Comparison of ENCODE assay signal across 2 cellular contexts in the genomic region with DNA sequence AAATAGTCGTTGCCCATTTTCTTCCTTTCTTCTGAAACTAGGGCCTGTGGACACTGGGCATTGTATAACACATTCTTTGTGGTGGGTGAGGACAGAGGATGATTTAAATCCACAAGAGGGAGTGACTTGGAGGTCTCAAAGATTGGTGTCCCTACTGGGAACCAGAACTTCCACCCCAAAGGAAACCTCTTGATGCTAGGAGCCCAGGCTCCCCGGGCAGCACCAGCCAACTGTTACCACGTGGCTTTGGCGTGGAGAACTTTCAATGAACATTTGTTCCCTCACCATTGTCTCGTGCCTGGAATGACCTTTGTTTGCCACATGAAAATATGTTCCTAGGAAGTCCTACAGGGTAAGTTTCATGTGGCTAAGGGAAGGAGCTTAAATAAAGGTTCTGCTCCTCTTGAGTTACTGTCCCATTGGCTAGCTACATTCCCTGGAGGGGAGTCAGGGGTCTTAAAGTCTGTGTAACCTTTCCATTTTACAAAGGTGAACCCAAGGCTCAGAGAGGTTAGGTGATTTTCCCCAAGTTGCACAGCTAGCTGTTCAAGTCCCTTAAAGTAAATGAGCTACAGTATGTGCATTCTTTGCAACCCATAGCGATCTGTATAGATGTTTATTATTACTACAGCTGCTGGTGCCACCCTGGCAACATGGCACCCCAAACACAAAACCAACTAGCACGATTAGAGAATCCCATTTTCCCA.
TF ChIP-seq lines count a peak whose summit lies in the region.

No MANE protein-coding gene starts in this region.

TF ChIP-seq in SK-N-SH, 30 proteins besides CTCF, POLR2A, EP300 and RAD21 (continued from another document):
- TF ChIP-seq, protein P1, sequence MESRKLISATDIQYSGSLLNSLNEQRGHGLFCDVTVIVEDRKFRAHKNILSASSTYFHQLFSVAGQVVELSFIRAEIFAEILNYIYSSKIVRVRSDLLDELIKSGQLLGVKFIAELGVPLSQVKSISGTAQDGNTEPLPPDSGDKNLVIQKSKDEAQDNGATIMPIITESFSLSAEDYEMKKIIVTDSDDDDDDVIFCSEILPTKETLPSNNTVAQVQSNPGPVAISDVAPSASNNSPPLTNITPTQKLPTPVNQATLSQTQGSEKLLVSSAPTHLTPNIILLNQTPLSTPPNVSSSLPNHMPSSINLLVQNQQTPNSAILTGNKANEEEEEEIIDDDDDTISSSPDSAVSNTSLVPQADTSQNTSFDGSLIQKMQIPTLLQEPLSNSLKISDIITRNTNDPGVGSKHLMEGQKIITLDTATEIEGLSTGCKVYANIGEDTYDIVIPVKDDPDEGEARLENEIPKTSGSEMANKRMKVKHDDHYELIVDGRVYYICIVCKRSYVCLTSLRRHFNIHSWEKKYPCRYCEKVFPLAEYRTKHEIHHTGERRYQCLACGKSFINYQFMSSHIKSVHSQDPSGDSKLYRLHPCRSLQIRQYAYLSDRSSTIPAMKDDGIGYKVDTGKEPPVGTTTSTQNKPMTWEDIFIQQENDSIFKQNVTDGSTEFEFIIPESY (IDR thresholded peaks at IDR 0.05; ENCODE audit: borderline replicate concordance, low read depth), result no peak
- TF ChIP-seq, protein P2, sequence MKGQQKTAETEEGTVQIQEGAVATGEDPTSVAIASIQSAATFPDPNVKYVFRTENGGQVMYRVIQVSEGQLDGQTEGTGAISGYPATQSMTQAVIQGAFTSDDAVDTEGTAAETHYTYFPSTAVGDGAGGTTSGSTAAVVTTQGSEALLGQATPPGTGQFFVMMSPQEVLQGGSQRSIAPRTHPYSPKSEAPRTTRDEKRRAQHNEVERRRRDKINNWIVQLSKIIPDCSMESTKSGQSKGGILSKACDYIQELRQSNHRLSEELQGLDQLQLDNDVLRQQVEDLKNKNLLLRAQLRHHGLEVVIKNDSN (IDR thresholded peaks at IDR 0.05; ENCODE audit: borderline replicate concordance, low read depth), result no peak
- no peak for TF ChIP-seq MEF2A (IDR thresholded peaks at IDR 0.05; ENCODE audit: borderline replicate concordance, low read depth)
- TF ChIP-seq FOXJ3 (CRISPR knock-in tag; IDR thresholded peaks at IDR 0.05), result no peak
- TF ChIP-seq RCOR1 (IDR thresholded peaks at IDR 0.05; ENCODE audit: low read length), result no peak
- no peak for TF ChIP-seq POLR2AphosphoS5 (IDR thresholded peaks at IDR 0.05; ENCODE audit: low read depth, low read length)
- TF ChIP-seq, protein P3, sequence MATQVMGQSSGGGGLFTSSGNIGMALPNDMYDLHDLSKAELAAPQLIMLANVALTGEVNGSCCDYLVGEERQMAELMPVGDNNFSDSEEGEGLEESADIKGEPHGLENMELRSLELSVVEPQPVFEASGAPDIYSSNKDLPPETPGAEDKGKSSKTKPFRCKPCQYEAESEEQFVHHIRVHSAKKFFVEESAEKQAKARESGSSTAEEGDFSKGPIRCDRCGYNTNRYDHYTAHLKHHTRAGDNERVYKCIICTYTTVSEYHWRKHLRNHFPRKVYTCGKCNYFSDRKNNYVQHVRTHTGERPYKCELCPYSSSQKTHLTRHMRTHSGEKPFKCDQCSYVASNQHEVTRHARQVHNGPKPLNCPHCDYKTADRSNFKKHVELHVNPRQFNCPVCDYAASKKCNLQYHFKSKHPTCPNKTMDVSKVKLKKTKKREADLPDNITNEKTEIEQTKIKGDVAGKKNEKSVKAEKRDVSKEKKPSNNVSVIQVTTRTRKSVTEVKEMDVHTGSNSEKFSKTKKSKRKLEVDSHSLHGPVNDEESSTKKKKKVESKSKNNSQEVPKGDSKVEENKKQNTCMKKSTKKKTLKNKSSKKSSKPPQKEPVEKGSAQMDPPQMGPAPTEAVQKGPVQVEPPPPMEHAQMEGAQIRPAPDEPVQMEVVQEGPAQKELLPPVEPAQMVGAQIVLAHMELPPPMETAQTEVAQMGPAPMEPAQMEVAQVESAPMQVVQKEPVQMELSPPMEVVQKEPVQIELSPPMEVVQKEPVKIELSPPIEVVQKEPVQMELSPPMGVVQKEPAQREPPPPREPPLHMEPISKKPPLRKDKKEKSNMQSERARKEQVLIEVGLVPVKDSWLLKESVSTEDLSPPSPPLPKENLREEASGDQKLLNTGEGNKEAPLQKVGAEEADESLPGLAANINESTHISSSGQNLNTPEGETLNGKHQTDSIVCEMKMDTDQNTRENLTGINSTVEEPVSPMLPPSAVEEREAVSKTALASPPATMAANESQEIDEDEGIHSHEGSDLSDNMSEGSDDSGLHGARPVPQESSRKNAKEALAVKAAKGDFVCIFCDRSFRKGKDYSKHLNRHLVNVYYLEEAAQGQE (IDR thresholded peaks at IDR 0.05; ENCODE audit: low read depth, low read length), result no peak
- TF ChIP-seq, protein P4, sequence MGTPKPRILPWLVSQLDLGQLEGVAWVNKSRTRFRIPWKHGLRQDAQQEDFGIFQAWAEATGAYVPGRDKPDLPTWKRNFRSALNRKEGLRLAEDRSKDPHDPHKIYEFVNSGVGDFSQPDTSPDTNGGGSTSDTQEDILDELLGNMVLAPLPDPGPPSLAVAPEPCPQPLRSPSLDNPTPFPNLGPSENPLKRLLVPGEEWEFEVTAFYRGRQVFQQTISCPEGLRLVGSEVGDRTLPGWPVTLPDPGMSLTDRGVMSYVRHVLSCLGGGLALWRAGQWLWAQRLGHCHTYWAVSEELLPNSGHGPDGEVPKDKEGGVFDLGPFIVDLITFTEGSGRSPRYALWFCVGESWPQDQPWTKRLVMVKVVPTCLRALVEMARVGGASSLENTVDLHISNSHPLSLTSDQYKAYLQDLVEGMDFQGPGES (IDR thresholded peaks at IDR 0.05; ENCODE audit: low read depth, low read length), result no peak

TF ChIP-seq in SK-N-SH treated with all-trans-retinoic acid at 6 μM for 48 hours, 23 proteins besides CTCF, POLR2A, EP300 and RAD21 (continued from another document):
- TF ChIP-seq, protein P5, sequence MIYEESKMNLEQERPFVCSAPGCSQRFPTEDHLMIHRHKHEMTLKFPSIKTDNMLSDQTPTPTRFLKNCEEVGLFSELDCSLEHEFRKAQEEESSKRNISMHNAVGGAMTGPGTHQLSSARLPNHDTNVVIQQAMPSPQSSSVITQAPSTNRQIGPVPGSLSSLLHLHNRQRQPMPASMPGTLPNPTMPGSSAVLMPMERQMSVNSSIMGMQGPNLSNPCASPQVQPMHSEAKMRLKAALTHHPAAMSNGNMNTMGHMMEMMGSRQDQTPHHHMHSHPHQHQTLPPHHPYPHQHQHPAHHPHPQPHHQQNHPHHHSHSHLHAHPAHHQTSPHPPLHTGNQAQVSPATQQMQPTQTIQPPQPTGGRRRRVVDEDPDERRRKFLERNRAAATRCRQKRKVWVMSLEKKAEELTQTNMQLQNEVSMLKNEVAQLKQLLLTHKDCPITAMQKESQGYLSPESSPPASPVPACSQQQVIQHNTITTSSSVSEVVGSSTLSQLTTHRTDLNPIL (CRISPR knock-in tag; IDR thresholded peaks at IDR 0.05; ENCODE audit: low read depth), result no peak
- no peak for TF ChIP-seq ZFP3 (CRISPR knock-in tag; IDR thresholded peaks at IDR 0.05)
- no peak for TF ChIP-seq TOX (CRISPR knock-in tag; IDR thresholded peaks at IDR 0.05; ENCODE audit: borderline replicate concordance)
- no peak for TF ChIP-seq BACH2 (CRISPR knock-in tag; IDR thresholded peaks at IDR 0.05; ENCODE audit: borderline replicate concordance)
